32 cellular contexts compared by ENCODE assay signal in the genomic region with DNA sequence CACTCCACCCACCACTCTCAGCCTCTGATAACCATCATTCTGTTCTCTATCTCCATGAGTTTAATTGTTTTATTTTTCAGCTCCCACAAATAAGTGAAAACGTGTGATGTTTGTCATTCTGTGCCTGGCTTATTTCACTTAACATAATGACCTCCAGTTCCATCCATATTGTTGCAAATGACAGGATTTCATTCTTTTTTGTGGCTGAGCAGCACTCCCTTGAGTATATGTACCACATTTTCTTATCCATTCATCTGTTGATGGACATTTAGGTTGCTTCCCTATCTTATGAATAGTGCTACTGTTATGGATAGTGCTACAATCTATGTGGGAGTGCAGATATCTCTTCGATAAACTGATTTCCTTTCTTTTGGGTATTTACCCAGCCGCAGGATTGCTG.
"Had no signal": no experiment of that assay in that cellular context is flagged by ENCODE, and none has a peak within 500 bp of the region (broad histone marks: within the 10 kb centered on the region; RNA-seq: fewer than 3 reads in every experiment).

No MANE protein-coding gene starts in this region.

- H3K27me3 Mint-ChIP-seq: activated naive CD4-positive, alpha-beta T cell treated with anti-CD3 and anti-CD28 coated beads, Interleukin-2, amount 50 U/mL, for 24 hours; activated naive CD8-positive, alpha-beta T cell; activated T-cell treated with anti-CD3 and anti-CD28 coated beads, Interleukin-2, amount 50 U/mL, for 24 hours had no signal

- H3K27ac Mint-ChIP-seq: activated B cell treated with CpG ODN at 0.5 μM for 24 hours; activated CD4-positive, alpha-beta memory T cell treated with anti-CD3 and anti-CD28 coated beads for 36 hours; activated CD4-positive, alpha-beta T cell treated with anti-CD3 and anti-CD28 coated beads, Interleukin-2, amount 10 ng/mL, durations not matched to agents 24 days and 14 days; activated CD8-positive, alpha-beta memory T cell treated with anti-CD3 and anti-CD28 coated beads, Interleukin-2, amount 10 ng/mL, durations not matched to agents 7 days and 5 days; activated CD8-positive, alpha-beta T cell treated with anti-CD3 and anti-CD28 coated beads, Interleukin-2, amount 10 ng/mL, durations not matched to agents 7 days and 5 days; activated naive CD4-positive, alpha-beta T cell treated with anti-CD3 and anti-CD28 coated beads, Interleukin-2, amount 10 ng/mL, durations not matched to agents 7 days and 5 days; activated naive CD4-positive, alpha-beta T cell treated with anti-CD3 and anti-CD28 coated beads, Interleukin-2, amount 50 U/mL, for 24 hours; activated naive CD8-positive, alpha-beta T cell; activated naive CD8-positive, alpha-beta T cell treated with anti-CD3 and anti-CD28 coated beads, Interleukin-2, amount 10 ng/mL, durations not matched to agents 7 days and 5 days; activated T-cell treated with anti-CD3 and anti-CD28 coated beads, Interleukin-2, amount 50 U/mL, for 24 hours; activated T-helper 2 cell treated with anti-CD3 and anti-CD28 coated beads, Interferon-gamma antibody, Interleukin-2, Interleukin-4, amounts not matched to agents 10 μg/mL and 5 μg/mL and 100 μg/mL, durations not matched to agents 14 hours and 24 hours and 36 hours; T-helper 1 cell treated with Interleukin-12 subunit alpha and Interleukin-12 subunit beta and Interleukin-4 antibody, amounts not matched to agents 30 μg/mL and 1 μg/mL, for 36 hours; T-helper 2 cell treated with Interferon-gamma antibody and Interleukin-4, amounts not matched to agents 5 μg/mL and 100 μg/mL, for 36 hours had no signal

- H3K36me3 Mint-ChIP-seq: activated CD4-positive, alpha-beta memory T cell treated with anti-CD3 and anti-CD28 coated beads for 36 hours; activated CD8-positive, alpha-beta memory T cell treated with anti-CD3 and anti-CD28 coated beads, Interleukin-2, amount 10 ng/mL, durations not matched to agents 7 days and 5 days; activated naive CD4-positive, alpha-beta T cell treated with anti-CD3 and anti-CD28 coated beads, Interleukin-2, amount 10 ng/mL, durations not matched to agents 7 days and 5 days; activated naive CD4-positive, alpha-beta T cell treated with anti-CD3 and anti-CD28 coated beads, Interleukin-2, amount 50 U/mL, for 24 hours; activated naive CD8-positive, alpha-beta T cell; activated naive CD8-positive, alpha-beta T cell treated with anti-CD3 and anti-CD28 coated beads, Interleukin-2, amount 10 ng/mL, durations not matched to agents 7 days and 5 days had no signal

- H3K4me1 Mint-ChIP-seq: activated B cell treated with CpG ODN at 0.5 μM for 24 hours; activated CD8-positive, alpha-beta memory T cell treated with anti-CD3 and anti-CD28 coated beads, Interleukin-2, amount 10 ng/mL, durations not matched to agents 7 days and 5 days; activated naive CD4-positive, alpha-beta T cell treated with anti-CD3 and anti-CD28 coated beads, Interleukin-2, amount 10 ng/mL, durations not matched to agents 7 days and 5 days; activated naive CD4-positive, alpha-beta T cell treated with anti-CD3 and anti-CD28 coated beads, Interleukin-2, amount 50 U/mL, for 24 hours; activated naive CD8-positive, alpha-beta T cell treated with anti-CD3 and anti-CD28 coated beads, Interleukin-2, amount 10 ng/mL, durations not matched to agents 7 days and 5 days had no signal

- H3K4me3 Mint-ChIP-seq: activated B cell treated with CpG ODN at 0.5 μM for 24 hours; activated CD4-positive, alpha-beta memory T cell treated with anti-CD3 and anti-CD28 coated beads for 36 hours; activated CD4-positive, alpha-beta T cell treated with anti-CD3 and anti-CD28 coated beads, Interleukin-2, amount 10 ng/mL, durations not matched to agents 24 days and 14 days; activated CD8-positive, alpha-beta memory T cell treated with anti-CD3 and anti-CD28 coated beads, Interleukin-2, amount 10 ng/mL, durations not matched to agents 7 days and 5 days; activated CD8-positive, alpha-beta T cell treated with anti-CD3 and anti-CD28 coated beads, Interleukin-2, amount 10 ng/mL, durations not matched to agents 7 days and 5 days; activated naive CD4-positive, alpha-beta T cell treated with anti-CD3 and anti-CD28 coated beads, Interleukin-2, amount 10 ng/mL, durations not matched to agents 7 days and 5 days; activated naive CD4-positive, alpha-beta T cell treated with anti-CD3 and anti-CD28 coated beads, Interleukin-2, amount 50 U/mL, for 24 hours; activated naive CD8-positive, alpha-beta T cell; activated naive CD8-positive, alpha-beta T cell treated with anti-CD3 and anti-CD28 coated beads, Interleukin-2, amount 10 ng/mL, durations not matched to agents 7 days and 5 days; activated T-cell treated with anti-CD3 and anti-CD28 coated beads, Interleukin-2, amount 50 U/mL, for 24 hours; T-helper 1 cell treated with Interleukin-12 subunit alpha and Interleukin-12 subunit beta and Interleukin-4 antibody, amounts not matched to agents 30 μg/mL and 1 μg/mL, for 36 hours; T-helper 2 cell treated with Interferon-gamma antibody and Interleukin-4, amounts not matched to agents 5 μg/mL and 100 μg/mL, for 36 hours had no signal

- ATAC-seq: activated CD8-positive, alpha-beta memory T cell treated with anti-CD3 and anti-CD28 coated beads, Interleukin-2, amount 10 ng/mL, durations not matched to agents 7 days and 5 days; activated CD8-positive, alpha-beta T cell treated with anti-CD3 and anti-CD28 coated beads, Interleukin-2, amount 10 ng/mL, durations not matched to agents 7 days and 5 days; body of pancreas had no signal

- H3K9me3 Mint-ChIP-seq: activated B cell treated with CpG ODN at 0.5 μM for 24 hours; activated CD4-positive, alpha-beta memory T cell treated with anti-CD3 and anti-CD28 coated beads for 36 hours; activated naive CD4-positive, alpha-beta T cell treated with anti-CD3 and anti-CD28 coated beads, Interleukin-2, amount 10 ng/mL, durations not matched to agents 7 days and 5 days; activated naive CD4-positive, alpha-beta T cell treated with anti-CD3 and anti-CD28 coated beads, Interleukin-2, amount 50 U/mL, for 24 hours; activated naive CD8-positive, alpha-beta T cell treated with anti-CD3 and anti-CD28 coated beads, Interleukin-2, amount 10 ng/mL, durations not matched to agents 7 days and 5 days; activated T-cell treated with anti-CD3 and anti-CD28 coated beads, Interleukin-2, amount 50 U/mL, for 24 hours; activated T-helper 2 cell treated with anti-CD3 and anti-CD28 coated beads, Interferon-gamma antibody, Interleukin-2, Interleukin-4, amounts not matched to agents 10 μg/mL and 5 μg/mL and 100 μg/mL, durations not matched to agents 14 hours and 24 hours and 36 hours; T-helper 1 cell treated with Interleukin-12 subunit alpha and Interleukin-12 subunit beta and Interleukin-4 antibody, amounts not matched to agents 30 μg/mL and 1 μg/mL, for 36 hours; T-helper 2 cell treated with Interferon-gamma antibody and Interleukin-4, amounts not matched to agents 5 μg/mL and 100 μg/mL, for 36 hours had no signal

- DNase-seq: activated B cell treated with CpG ODN at 0.5 μM for 24 hours; activated CD4-positive, alpha-beta memory T cell treated with anti-CD3 and anti-CD28 coated beads for 36 hours; activated CD4-positive, alpha-beta T cell treated with anti-CD3 and anti-CD28 coated beads for 4 hours; activated CD4-positive, alpha-beta T cell treated with anti-CD3 and anti-CD28 coated beads, Interleukin-2, amount 10 ng/mL, durations not matched to agents 24 days and 14 days; activated CD4-positive, alpha-beta T cell treated with anti-CD3 and anti-CD28 coated beads, Interleukin-2, amount 50 U/mL, for 1 hour; activated CD4-positive, alpha-beta T cell treated with anti-CD3 and anti-CD28 coated beads, Interleukin-2, amount 50 U/mL, for 4 hours; activated CD4-positive, CD25-positive, alpha-beta regulatory T cell treated with anti-CD3 and anti-CD28 coated beads, Interleukin-2, amount 50 U/mL, for 72 hours; activated CD8-positive, alpha-beta memory T cell treated with anti-CD3 and anti-CD28 coated beads for 24 hours; activated CD8-positive, alpha-beta memory T cell treated with anti-CD3 and anti-CD28 coated beads, Interleukin-2, amount 10 ng/mL, durations not matched to agents 7 days and 5 days; activated CD8-positive, alpha-beta memory T cell treated with anti-CD3 and anti-CD28 coated beads, Interleukin-2, amount 50 U/mL, for 48 hours; activated CD8-positive, alpha-beta T cell treated with anti-CD3 and anti-CD28 coated beads, Interleukin-2, amount 10 ng/mL, durations not matched to agents 7 days and 5 days; activated effector memory CD4-positive, alpha-beta T cell treated with Interleukin-2 at 50 U/mL for 16 hours; activated gamma-delta T cell; activated naive CD4-positive, alpha-beta T cell treated with anti-CD3 and anti-CD28 coated beads, Interleukin-2, amount 10 ng/mL, durations not matched to agents 7 days and 5 days; activated naive CD4-positive, alpha-beta T cell treated with Interleukin-2 at 50 U/mL for 16 hours; activated naive CD8-positive, alpha-beta T cell treated with anti-CD3 and anti-CD28 coated beads, Interleukin-2, amount 10 ng/mL, durations not matched to agents 7 days and 5 days; activated T-cell treated with anti-CD3 and anti-CD28 coated beads, Interleukin-2, amount 50 U/mL, for 24 hours; activated T-cell treated with anti-CD3 and anti-CD28 coated beads, Interleukin-2, amount 50 U/mL, for 48 hours; adrenal gland; amniotic stem cell; aorta; body of pancreas; brain microvascular endothelial cell; central memory CD4-positive, alpha-beta T cell; T-helper 1 cell; T-helper 2 cell; T-helper 9 cell had no signal
